In genomic region chr5:78747703-78748359, GRCh38 we compare ENCODE assay signal across 9 cellular contexts.
DNase-seq lines count a peak whose midpoint lies in the region; ATAC-seq and TF ChIP-seq lines count a peak whose summit lies in the region.
"Had no signal": no experiment of that assay in that cellular context is flagged by ENCODE, and none has a peak within 500 bp of the region (broad histone marks: within the 10 kb centered on the region; RNA-seq: fewer than 3 reads in every experiment).

No MANE protein-coding gene starts in this region.

- peak overlapping the region; percentile 25 for H3K4me3 Mint-ChIP-seq in glutamatergic neuron (ENCODE audit: unreplicated experiment)

- DNase-seq in GM03348 (ENCODE audit: low spot score) (peak; percentile 72), astrocyte of the hippocampus (ENCODE audit: low read depth, low spot score) (peak; percentile 91), glutamatergic neuron (no peak), skeletal muscle cell (ENCODE audit: low read depth) (peak; percentile 65), NAMALWA (ENCODE audit: low spot score) (no peak)
- no peak for DNase-seq in activated naive CD4-positive, alpha-beta T cell treated with anti-CD3 and anti-CD28 coated beads, Interleukin-2, amount 50 U/mL, for 72 hours (ENCODE audit: low spot score in 2 of 2)
- DNase-seq: lower lobe of right lung had no signal

- H3K4me3 ChIP-seq in skeletal muscle cell (ENCODE audit: low read depth, low read length), result no peak overlapping the region
- H3K4me3 ChIP-seq: lower lobe of right lung had no signal

- H3K27me3 Mint-ChIP-seq in glutamatergic neuron (ENCODE audit: unreplicated experiment), result peaks cover 5% of the 10 kb centered on the region

- no peak for TF ChIP-seq CTCF in glutamatergic neuron (IDR thresholded peaks at IDR 0.05; ENCODE audit: partially characterized antibody, unreplicated experiment)

- peaks cover 6% of the 10 kb centered on the region for H3K4me1 Mint-ChIP-seq in glutamatergic neuron (ENCODE audit: low read depth, unreplicated experiment)

- ATAC-seq in activated naive CD4-positive, alpha-beta T cell treated with anti-CD3 and anti-CD28 coated beads, Interleukin-2, amount 50 U/mL, for 72 hours, result no peak
- no peak for ATAC-seq in GM21786 (IDR thresholded peaks at IDR 0.05; ENCODE audit: unreplicated experiment)
- no peak for ATAC-seq in GM19328 (IDR thresholded peaks at IDR 0.05; ENCODE audit: unreplicated experiment)
- ATAC-seq: lower lobe of right lung had no signal

- H3K36me3 Mint-ChIP-seq in glutamatergic neuron (ENCODE audit: unreplicated experiment), result no peaks in the 10 kb centered on the region
- H3K36me3 Mint-ChIP-seq in activated naive CD4-positive, alpha-beta T cell treated with anti-CD3 and anti-CD28 coated beads, Interleukin-2, amount 50 U/mL, for 72 hours, result no peaks in the 10 kb centered on the region

- no peaks in the 10 kb centered on the region for H3K9me3 Mint-ChIP-seq in glutamatergic neuron (ENCODE audit: unreplicated experiment)
- H3K9me3 Mint-ChIP-seq in activated naive CD4-positive, alpha-beta T cell treated with anti-CD3 and anti-CD28 coated beads, Interleukin-2, amount 50 U/mL, for 72 hours, result no peaks in the 10 kb centered on the region

- no peak overlapping the region for H3K27ac Mint-ChIP-seq in glutamatergic neuron (ENCODE audit: unreplicated experiment)
- no peak overlapping the region for H3K27ac Mint-ChIP-seq in activated naive CD4-positive, alpha-beta T cell treated with anti-CD3 and anti-CD28 coated beads, Interleukin-2, amount 50 U/mL, for 72 hours

Comparison
In these comparisons a context has a peak if more than half of its experiments do, and no peak if none do; other contexts are left out.
1. DNase-seq: peak in GM03348 (single experiment), astrocyte of the hippocampus (single experiment) and skeletal muscle cell (single experiment); none in glutamatergic neuron (single experiment), activated naive CD4-positive, alpha-beta T cell treated with anti-CD3 and anti-CD28 coated beads, Interleukin-2, amount 50 U/mL, for 72 hours (0 of 2) and NAMALWA (single experiment).